1 cellular context compared by ENCODE assay signal in the genomic region with DNA sequence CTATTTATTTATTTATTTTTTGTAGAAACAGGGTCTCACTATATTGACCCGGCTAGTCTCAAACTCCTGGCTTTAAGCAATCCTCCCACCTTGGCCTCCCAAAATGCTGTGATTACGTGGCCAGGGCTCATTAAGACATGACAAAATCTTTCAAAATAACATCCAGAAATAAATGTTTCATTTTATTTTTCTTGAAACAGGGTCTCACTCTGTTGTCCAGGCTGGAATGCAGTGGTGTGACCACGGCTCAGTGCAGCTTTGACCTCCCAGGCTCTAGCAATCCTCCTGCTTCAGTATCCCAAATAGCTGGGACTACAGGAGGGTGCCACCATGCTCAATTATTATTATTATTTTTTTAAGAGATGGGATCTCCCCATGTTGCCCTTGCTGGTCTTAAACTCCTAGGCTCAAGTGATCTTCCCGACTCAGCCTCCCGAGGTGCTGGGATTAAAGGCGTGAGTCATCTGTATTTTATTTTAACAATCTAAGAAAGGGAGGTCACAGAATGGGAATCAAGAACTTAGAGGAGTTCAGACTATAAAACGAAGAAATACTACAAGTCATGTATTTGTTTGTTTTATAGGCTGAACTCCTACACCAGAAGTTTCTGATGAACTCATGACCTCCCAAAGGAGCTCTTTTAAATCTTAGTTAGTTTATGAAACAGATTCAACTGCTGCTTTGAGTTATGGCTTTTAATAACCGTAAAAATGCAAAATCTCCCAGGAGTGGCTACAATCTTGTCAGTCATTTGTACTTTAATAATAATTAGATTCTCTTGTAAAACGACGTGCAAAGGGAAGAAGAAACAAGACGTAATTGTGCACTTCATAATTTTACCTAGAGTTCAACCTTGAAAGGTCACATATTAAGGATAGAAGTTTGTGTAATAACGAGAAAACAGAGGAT.
TF ChIP-seq lines count a peak whose summit lies in the region.

No MANE protein-coding gene starts in this region.

TF ChIP-seq in endothelial cell of umbilical vein, 7 proteins besides CTCF, POLR2A, EP300 and RAD21 (continued from another document):
- TF ChIP-seq, protein P1, sequence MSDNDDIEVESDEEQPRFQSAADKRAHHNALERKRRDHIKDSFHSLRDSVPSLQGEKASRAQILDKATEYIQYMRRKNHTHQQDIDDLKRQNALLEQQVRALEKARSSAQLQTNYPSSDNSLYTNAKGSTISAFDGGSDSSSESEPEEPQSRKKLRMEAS (IDR thresholded peaks at IDR 0.05; ENCODE audit: insufficient read depth, insufficient read length), result no peak
- no peak for TF ChIP-seq FOS (IDR thresholded peaks at IDR 0.05; ENCODE audit: borderline replicate concordance, insufficient read depth, low read length)
